ENCODE assay signal across 31 cellular contexts in genomic region chr10:103590744-103591291, GRCh38.
"Had no signal": no experiment of that assay in that cellular context is flagged by ENCODE, and none has a peak within 500 bp of the region (broad histone marks: within the 10 kb centered on the region; RNA-seq: fewer than 3 reads in every experiment).

No MANE protein-coding gene starts in this region.

- H3K36me3 Mint-ChIP-seq: activated CD4-positive, alpha-beta memory T cell treated with anti-CD3 and anti-CD28 coated beads for 36 hours; activated naive CD4-positive, alpha-beta T cell treated with anti-CD3 and anti-CD28 coated beads, Interleukin-2, amount 10 ng/mL, durations not matched to agents 7 days and 5 days; natural killer cell had no signal

- H3K9me3 ChIP-seq: left lung, lower lobe of right lung, neutrophil, pancreas, psoas muscle, sigmoid colon, thyroid gland, upper lobe of right lung had no signal

- H3K27ac ChIP-seq: brain microvascular endothelial cell, left lung, lower lobe of right lung, neutrophil, pancreas, psoas muscle, sigmoid colon, stomach, thyroid gland, upper lobe of right lung, VCaP had no signal

- H3K4me3 Mint-ChIP-seq: activated CD4-positive, alpha-beta memory T cell treated with anti-CD3 and anti-CD28 coated beads for 36 hours; activated CD4-positive, alpha-beta T cell treated with anti-CD3 and anti-CD28 coated beads, Interleukin-2, amount 10 ng/mL, durations not matched to agents 24 days and 14 days; activated naive CD4-positive, alpha-beta T cell treated with anti-CD3 and anti-CD28 coated beads, Interleukin-2, amount 10 ng/mL, durations not matched to agents 7 days and 5 days; activated naive CD8-positive, alpha-beta T cell treated with anti-CD3 and anti-CD28 coated beads, Interleukin-2, amount 10 ng/mL, durations not matched to agents 7 days and 5 days; activated T-helper 1 cell treated with anti-CD3 and anti-CD28 coated beads, Interleukin-12 subunit alpha, Interleukin-12 subunit beta, Interleukin-2, Interleukin-4 antibody, amounts not matched to agents 30 ng/mL and 10 ng/mL and 1 ng/mL, durations not matched to agents 14 hours and 24 hours and 36 hours; effector memory CD8-positive, alpha-beta T cell; natural killer cell; stimulated activated memory B cell treated with anti-CD40 and anti-IgM and Interleukin-4, amounts not matched to agents 10 μg/mL and 1 μg/mL and 100 μg/mL, for 72 hours had no signal

- H3K27me3 ChIP-seq: left lung, neutrophil, pancreas, sigmoid colon, stomach, thyroid gland, upper lobe of right lung had no signal

- ATAC-seq: activated CD4-positive, CD25-positive, alpha-beta regulatory T cell treated with anti-CD3 and anti-CD28 coated beads, Interleukin-2, amount 50 U/mL, for 24 hours; effector memory CD8-positive, alpha-beta T cell; left lung; natural killer cell; pancreas; stimulated activated memory B cell treated with anti-CD40 and anti-IgM and Interleukin-4, amounts not matched to agents 10 μg/mL and 1 μg/mL and 100 μg/mL, for 72 hours; upper lobe of right lung had no signal

- DNase-seq: activated CD4-positive, alpha-beta memory T cell treated with anti-CD3 and anti-CD28 coated beads for 36 hours; activated CD4-positive, alpha-beta T cell treated with anti-CD3 and anti-CD28 coated beads, Interleukin-2, amount 10 ng/mL, durations not matched to agents 24 days and 14 days; activated CD8-positive, alpha-beta memory T cell treated with anti-CD3 and anti-CD28 coated beads, Interleukin-2, amount 50 U/mL, for 4 hours; activated gamma-delta T cell; activated naive CD4-positive, alpha-beta T cell treated with anti-CD3 and anti-CD28 coated beads, Interleukin-2, amount 10 ng/mL, durations not matched to agents 7 days and 5 days; activated naive CD8-positive, alpha-beta T cell treated with anti-CD3 and anti-CD28 coated beads, Interleukin-2, amount 10 ng/mL, durations not matched to agents 7 days and 5 days; activated T-cell treated with anti-CD3 and anti-CD28 coated beads, Interleukin-2, amount 50 U/mL, for 1 hour; brain microvascular endothelial cell; caudate nucleus; cortex of kidney; effector memory CD8-positive, alpha-beta T cell; foreskin fibroblast; kidney glomerular epithelial cell; lower lobe of right lung; mesenchymal stem cell; natural killer cell; psoas muscle; sigmoid colon; small intestine; stimulated activated CD4-positive, alpha-beta T cell treated with anti-CD3 and anti-CD28 coated beads, Interleukin-4, amount 100 ng/mL, for 24 hours; stomach; T-helper 1 cell; thyroid gland; upper lobe of right lung had no signal

- H3K27ac Mint-ChIP-seq: activated CD4-positive, alpha-beta memory T cell treated with anti-CD3 and anti-CD28 coated beads for 36 hours; activated CD4-positive, alpha-beta T cell treated with anti-CD3 and anti-CD28 coated beads, Interleukin-2, amount 10 ng/mL, durations not matched to agents 24 days and 14 days; activated naive CD4-positive, alpha-beta T cell treated with anti-CD3 and anti-CD28 coated beads, Interleukin-2, amount 10 ng/mL, durations not matched to agents 7 days and 5 days; activated naive CD8-positive, alpha-beta T cell treated with anti-CD3 and anti-CD28 coated beads, Interleukin-2, amount 10 ng/mL, durations not matched to agents 7 days and 5 days; activated T-helper 1 cell treated with anti-CD3 and anti-CD28 coated beads, Interleukin-12 subunit alpha, Interleukin-12 subunit beta, Interleukin-2, Interleukin-4 antibody, amounts not matched to agents 30 ng/mL and 10 ng/mL and 1 ng/mL, durations not matched to agents 14 hours and 24 hours and 36 hours; effector memory CD8-positive, alpha-beta T cell; natural killer cell; stimulated activated memory B cell treated with anti-CD40 and anti-IgM and Interleukin-4, amounts not matched to agents 10 μg/mL and 1 μg/mL and 100 μg/mL, for 72 hours had no signal

- H3K4me1 ChIP-seq: left lung, lower lobe of right lung, pancreas, sigmoid colon, stomach, thyroid gland, upper lobe of right lung had no signal

- H3K4me3 ChIP-seq: left lung, lower lobe of right lung, pancreas, psoas muscle, sigmoid colon, stomach, thyroid gland, upper lobe of right lung had no signal

- H3K4me1 Mint-ChIP-seq: activated CD4-positive, alpha-beta T cell treated with anti-CD3 and anti-CD28 coated beads, Interleukin-2, amount 10 ng/mL, durations not matched to agents 24 days and 14 days; natural killer cell; stimulated activated memory B cell treated with anti-CD40 and anti-IgM and Interleukin-4, amounts not matched to agents 10 μg/mL and 1 μg/mL and 100 μg/mL, for 72 hours had no signal

- H3K9me3 Mint-ChIP-seq: activated CD4-positive, alpha-beta memory T cell treated with anti-CD3 and anti-CD28 coated beads for 36 hours; activated CD4-positive, alpha-beta T cell treated with anti-CD3 and anti-CD28 coated beads, Interleukin-2, amount 10 ng/mL, durations not matched to agents 24 days and 14 days; activated naive CD4-positive, alpha-beta T cell treated with anti-CD3 and anti-CD28 coated beads, Interleukin-2, amount 10 ng/mL, durations not matched to agents 7 days and 5 days; activated naive CD8-positive, alpha-beta T cell treated with anti-CD3 and anti-CD28 coated beads, Interleukin-2, amount 10 ng/mL, durations not matched to agents 7 days and 5 days; activated T-helper 1 cell treated with anti-CD3 and anti-CD28 coated beads, Interleukin-12 subunit alpha, Interleukin-12 subunit beta, Interleukin-2, Interleukin-4 antibody, amounts not matched to agents 30 ng/mL and 10 ng/mL and 1 ng/mL, durations not matched to agents 14 hours and 24 hours and 36 hours; effector memory CD8-positive, alpha-beta T cell; natural killer cell had no signal

- H3K27me3 Mint-ChIP-seq: activated CD4-positive, alpha-beta memory T cell treated with anti-CD3 and anti-CD28 coated beads for 36 hours; activated CD4-positive, alpha-beta T cell treated with anti-CD3 and anti-CD28 coated beads, Interleukin-2, amount 10 ng/mL, durations not matched to agents 24 days and 14 days; activated naive CD8-positive, alpha-beta T cell treated with anti-CD3 and anti-CD28 coated beads, Interleukin-2, amount 10 ng/mL, durations not matched to agents 7 days and 5 days; effector memory CD8-positive, alpha-beta T cell; stimulated activated memory B cell treated with anti-CD40 and anti-IgM and Interleukin-4, amounts not matched to agents 10 μg/mL and 1 μg/mL and 100 μg/mL, for 72 hours had no signal
